6 cellular contexts compared by ENCODE assay signal in the genomic region with DNA sequence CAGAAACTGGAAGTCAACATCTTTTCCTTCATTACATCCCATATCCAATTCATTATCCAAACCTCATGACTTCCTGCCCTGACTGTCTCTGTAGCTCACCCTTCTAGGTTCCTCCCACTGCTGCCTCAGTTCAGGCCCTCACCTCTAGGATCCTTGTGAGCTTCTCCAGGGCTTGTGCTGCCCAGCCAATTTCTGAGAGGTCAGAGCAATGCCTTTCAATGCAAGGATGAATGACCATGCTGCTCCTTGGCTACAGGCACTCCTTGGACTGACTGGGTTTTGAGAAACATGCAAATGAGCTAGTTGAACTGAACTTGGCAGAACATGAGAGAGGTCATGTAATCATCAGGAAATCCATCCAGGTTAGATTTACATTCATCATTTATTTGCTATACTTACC.
"Had no signal": no experiment of that assay in that cellular context is flagged by ENCODE, and none has a peak within 500 bp of the region (broad histone marks: within the 10 kb centered on the region; RNA-seq: fewer than 3 reads in every experiment).

No MANE protein-coding gene starts in this region.

- H3K4me3 Mint-ChIP-seq: GM23338, H9 had no signal

- DNase-seq: H9, HCEC 1CT, IMR-90, KG1 had no signal

- H3K4me2 ChIP-seq: GM23338 had no signal

- ATAC-seq: GM23338, K562 had no signal

- H3K4me3 ChIP-seq: GM23338, K562 had no signal

- H3K27ac Mint-ChIP-seq: GM23338, H9 had no signal

- H3K9me3 Mint-ChIP-seq: GM23338, H9 had no signal
